19 cellular contexts compared by ENCODE assay signal in the genomic region with DNA sequence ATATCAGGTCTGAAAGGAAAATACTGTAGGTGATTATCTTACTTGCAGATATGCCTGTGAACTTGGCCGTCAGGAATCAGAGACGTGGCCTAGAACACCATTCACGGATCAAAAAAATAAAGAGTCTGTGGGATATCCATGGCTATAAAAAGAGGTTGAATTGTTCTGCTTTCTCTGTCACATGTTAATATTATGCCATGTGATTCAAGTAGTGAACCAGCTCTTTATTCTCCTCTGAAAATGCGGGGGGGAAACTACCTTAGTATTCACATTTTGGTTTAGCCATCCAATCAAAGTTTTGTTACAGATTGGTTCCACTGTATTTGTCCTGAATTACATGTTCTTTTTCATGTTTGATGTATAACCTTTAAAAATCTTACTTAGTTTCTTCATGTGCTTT.
DNase-seq lines count a peak whose midpoint lies in the region; ATAC-seq and TF ChIP-seq lines count a peak whose summit lies in the region.
"Had no signal": no experiment of that assay in that cellular context is flagged by ENCODE, and none has a peak within 500 bp of the region (broad histone marks: within the 10 kb centered on the region; RNA-seq: fewer than 3 reads in every experiment).

No MANE protein-coding gene starts in this region.

- H3K9me3 ChIP-seq in CD4-positive, alpha-beta T cell (ENCODE audit: control insufficient read depth, low read length), result no peaks in the 10 kb centered on the region

- H3K4me3 Mint-ChIP-seq in CD4-positive, alpha-beta T cell, result peak overlapping the region; percentile 6
- peak overlapping the region in 3 of 5 experiments; percentile 16 to 51 (median 18) for H3K4me3 Mint-ChIP-seq in brain
- H3K4me3 Mint-ChIP-seq: CD14-positive monocyte had no signal

- CTCF ChIA-PET in CD4-positive, alpha-beta T cell (lab: Charles Lee), result no interaction called here

- no peak for TF ChIP-seq CTCF in CD4-positive, alpha-beta T cell (IDR thresholded peaks at IDR 0.05)
- TF ChIP-seq CTCF in brain (conservative IDR thresholded peaks at IDR 0.05), result no peak

- no peaks in the 10 kb centered on the region for H3K27me3 Mint-ChIP-seq in CD4-positive, alpha-beta T cell
- H3K27me3 Mint-ChIP-seq in brain, result no peaks in the 10 kb centered on the region

- no peak overlapping the region for H3K27ac Mint-ChIP-seq in CD4-positive, alpha-beta T cell
- H3K27ac Mint-ChIP-seq in brain, result peak overlapping the region; percentile 41 to 87 (median 79)

- no peak overlapping the region for H3K27ac ChIP-seq in CD4-positive, alpha-beta T cell (ENCODE audit: low read depth, low read length)

- peaks cover 46% of the 10 kb centered on the region for H3K4me1 Mint-ChIP-seq in CD4-positive, alpha-beta T cell (ENCODE audit: low read depth)
- H3K4me1 Mint-ChIP-seq in brain, result peaks cover 4% of the 10 kb centered on the region

- POLR2A ChIA-PET in CD4-positive, alpha-beta T cell (lab: Charles Lee), result interaction anchor here (0.6 kb wide), 1 partner anchor 7 kb away, joined by 4 read pairs; no protein-coding TSS in a partner anchor

- H3K27me3 ChIP-seq in CD4-positive, alpha-beta T cell (ENCODE audit: control insufficient read depth, insufficient read depth, low read length), result no peaks in the 10 kb centered on the region

- DNase-seq in CD4-positive, alpha-beta T cell, result no peak
- peak; percentile 86 for DNase-seq in globus pallidus (ENCODE audit: low spot score)
- peak; percentile 93 for DNase-seq in pons (ENCODE audit: low spot score)
- DNase-seq in SHP77 (lab: John Stamatoyannopoulos, UW), result no peak
- no peak for DNase-seq in NCI-H2107 treated with DMSO at 0.1 percent for 48 hours (lab: John Stamatoyannopoulos, UW; ENCODE audit: unreplicated experiment)
- DNase-seq: ACHN, EL, KBM-7, NCI-H187, NCI-H226, NCI-H82, PC-3, RPMI8226, SIG-M5 had no signal

- no peak for ATAC-seq in CD4-positive, alpha-beta T cell (ENCODE audit: poor library complexity)
- ATAC-seq in HG02938 (IDR thresholded peaks at IDR 0.05; ENCODE audit: unreplicated experiment) (no peak), GM21381 (IDR thresholded peaks at IDR 0.05; ENCODE audit: unreplicated experiment) (no peak)
- ATAC-seq: HepG2, PC-3 had no signal

- H3K9me3 Mint-ChIP-seq in CD4-positive, alpha-beta T cell, result no peaks in the 10 kb centered on the region
- H3K9me3 Mint-ChIP-seq in brain, result peaks cover 0 to 2% (median 0%) of the 10 kb centered on the region in 5 experiments
- H3K9me3 Mint-ChIP-seq: CD14-positive monocyte had no signal

- intact Hi-C loops in CD4-positive, alpha-beta T cell (cut with DNase I, micrococcal nuclease), result no loop called here

- peaks cover 8% of the 10 kb centered on the region for H3K36me3 Mint-ChIP-seq in CD4-positive, alpha-beta T cell (ENCODE audit: low read depth)
- peaks cover 4% of the 10 kb centered on the region for H3K36me3 Mint-ChIP-seq in brain

Comparison
In these comparisons a context has a peak if more than half of its experiments do, and no peak if none do; other contexts are left out.
1. DNase-seq: peak in globus pallidus (single experiment) and pons (single experiment); none in CD4-positive, alpha-beta T cell (0 of 10), SHP77 (0 of 2) and NCI-H2107 treated with DMSO at 0.1 percent for 48 hours (single experiment).